In the genomic region with DNA sequence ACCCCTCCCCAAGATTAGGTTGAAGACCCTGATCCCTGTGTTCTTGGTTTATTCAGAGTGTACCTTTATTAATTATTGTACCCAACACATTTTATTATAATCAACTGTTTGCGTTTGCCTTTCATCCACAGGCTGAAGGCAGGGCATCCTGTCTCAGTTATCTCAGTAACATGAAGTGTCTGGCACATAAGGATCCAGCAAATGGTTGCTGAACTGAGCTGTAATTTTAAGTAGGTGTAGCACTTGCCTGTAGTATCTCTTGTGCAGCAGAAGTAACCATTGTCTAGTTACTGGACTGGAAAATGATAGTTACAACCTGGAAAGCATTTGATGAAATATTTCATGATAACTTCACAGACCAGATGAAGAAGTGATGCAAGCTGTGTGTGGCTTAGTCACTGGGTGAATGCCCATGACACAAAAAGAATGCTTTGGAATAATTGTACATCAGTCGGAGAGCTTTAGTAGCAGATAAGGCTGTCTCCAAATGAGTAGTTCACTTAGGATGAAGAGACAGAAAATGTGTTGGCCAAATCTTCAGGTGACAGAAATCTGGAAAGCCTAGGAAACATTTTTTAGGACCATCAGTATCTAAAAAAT, we compare ENCODE assay signal across 21 cellular contexts. TPM values are rescaled to one million over a fixed set of nuclear protein-coding genes. Genes with fewer than 3 reads are reported as not detected.
A peak's percentile ranks its signal among the peaks of the same experiment; 100 is the strongest.
DNase-seq lines count a peak whose midpoint lies in the region; ATAC-seq and TF ChIP-seq lines count a peak whose summit lies in the region.
"Had no signal": no experiment of that assay in that cellular context is flagged by ENCODE, and none has a peak within 500 bp of the region (broad histone marks: within the 10 kb centered on the region; RNA-seq: fewer than 3 reads in every experiment).

No MANE protein-coding gene starts in this region.

- H2BK15ac ChIP-seq in IMR-90 (ENCODE audit: low read depth, low read length), result no peak overlapping the region

- no peaks in the 10 kb centered on the region for H3K9me3 Mint-ChIP-seq in activated T-cell treated with anti-CD3 and anti-CD28 coated beads, Interleukin-2, amount 50 U/mL, for 72 hours
- no peaks in the 10 kb centered on the region for H3K9me3 Mint-ChIP-seq in central memory CD8-positive, alpha-beta T cell

- intact Hi-C loops in IMR-90 (cut with micrococcal nuclease), result no loop called here

- H3K9me1 ChIP-seq in IMR-90 (ENCODE audit: insufficient read depth, low read length), result no peaks in the 10 kb centered on the region

- CTCF ChIA-PET in IMR-90 (lab: Yijun Ruan, JAX), result interaction anchor here (0.6 to 1.1 kb wide), 2 partner anchors 16 to 33 kb away, joined by 3 to 4 read pairs; no protein-coding TSS in a partner anchor

- H2BK120ac ChIP-seq in IMR-90 (ENCODE audit: low read depth, low read length), result no peak overlapping the region

- no peak overlapping the region for H2BK20ac ChIP-seq in IMR-90 (ENCODE audit: low read depth, low read length)

- H3K27ac ChIP-seq in IMR-90 (ENCODE audit: insufficient read depth, low read length) (no peak overlapping the region), smooth muscle cell (ENCODE audit: low read depth) (peak overlapping the region; percentile 4)
- H3K27ac ChIP-seq: A549, coronary artery, parathyroid adenoma, sigmoid colon, SJCRH30, stomach had no signal

- no peak overlapping the region for H3K4me3 Mint-ChIP-seq in activated T-cell treated with anti-CD3 and anti-CD28 coated beads, Interleukin-2, amount 50 U/mL, for 72 hours
- H3K4me3 Mint-ChIP-seq in central memory CD8-positive, alpha-beta T cell, result no peak overlapping the region
- H3K4me3 Mint-ChIP-seq: activated B cell treated with CpG ODN at 0.5 μM for 24 hours had no signal

- H2AK5ac ChIP-seq in IMR-90 (ENCODE audit: low read depth, low read length), result no peak overlapping the region

- no peak for DNase-seq in activated T-cell treated with anti-CD3 and anti-CD28 coated beads, Interleukin-2, amount 50 U/mL, for 72 hours
- DNase-seq in activated T-cell treated with anti-CD3 and anti-CD28 coated beads, Interleukin-2, amount 50 U/mL, for 1 hour, result no peak
- DNase-seq in IMR-90 (peak; percentile 31), smooth muscle cell (lab: John Stamatoyannopoulos, UW; ENCODE audit: unreplicated experiment) (no peak), epidermal melanocyte (ENCODE audit: insufficient read length, low spot score) (no peak), NCI-H2227 treated with DMSO at 0.1 percent for 48 hours (lab: John Stamatoyannopoulos, UW) (no peak), cerebellum (ENCODE audit: low spot score) (no peak)
- DNase-seq in central memory CD8-positive, alpha-beta T cell (ENCODE audit: low spot score in 2 of 2), result no peak
- DNase-seq: activated B cell treated with CpG ODN at 0.5 μM for 24 hours; activated effector memory CD4-positive, alpha-beta T cell treated with Interleukin-2 at 50 U/mL for 16 hours; aorta; NCI-H146; PC-3; sigmoid colon; SJCRH30; stimulated activated CD4-positive, alpha-beta T cell treated with anti-CD3 and anti-CD28 coated beads, Interleukin-1b, Interleukin-23, amount 100 ng/mL, for 48 hours; stomach had no signal

- H3K36me3 ChIP-seq in IMR-90 (ENCODE audit: control insufficient read depth, insufficient read depth, low read length), result peaks cover 6% of the 10 kb centered on the region
- H3K36me3 ChIP-seq in smooth muscle cell (ENCODE audit: low read depth), result no peaks in the 10 kb centered on the region

- in situ Hi-C loops in IMR-90 (cut with MboI; ENCODE audit: low sequenced_read_pairs), result no loop called here

- no peak overlapping the region for H4K8ac ChIP-seq in IMR-90 (ENCODE audit: low read depth in 2 of 2, low read length in 2 of 2)

- H3K14ac ChIP-seq in IMR-90 (replicated peaks; ENCODE audit: low read depth, low read length), result no peak overlapping the region

- peak in 1 of 2 donors; percentile 73 for ATAC-seq in activated T-cell treated with anti-CD3 and anti-CD28 coated beads, Interleukin-2, amount 50 U/mL, for 72 hours (replicated peaks in 1 of 2)
- peak; percentile 40; the same call in 1 of the 2 replicates for ATAC-seq in IMR-90 (ENCODE audit: low read depth)
- no peak for ATAC-seq in central memory CD8-positive, alpha-beta T cell (replicated peaks; ENCODE audit: extremely low read depth, poor library complexity, severe bottlenecking)
- ATAC-seq: A549, K562, PC-3 had no signal

- POLR2A ChIA-PET in IMR-90 (lab: Charles Lee; ENCODE audit: unreplicated experiment), result interaction anchor here (0.6 kb wide), 1 partner anchor 40 kb away, joined by 4 read pairs; no protein-coding TSS in a partner anchor

- H4K20me1 ChIP-seq in IMR-90 (ENCODE audit: insufficient read depth, low read length), result no peaks in the 10 kb centered on the region
- H4K20me1 ChIP-seq in smooth muscle cell (ENCODE audit: low read depth), result no peaks in the 10 kb centered on the region

- H3K56ac ChIP-seq in IMR-90 (ENCODE audit: extremely low read depth, insufficient read depth, low read length), result no peak overlapping the region

- no peak overlapping the region for H4K91ac ChIP-seq in IMR-90 (ENCODE audit: insufficient read depth, low read depth, low read length)

- H3K4me1 ChIP-seq in IMR-90 (ENCODE audit: control insufficient read depth, insufficient read depth, low read length) (no peaks in the 10 kb centered on the region), smooth muscle cell (ENCODE audit: low read depth) (no peaks in the 10 kb centered on the region)
- H3K4me1 ChIP-seq: A549, parathyroid adenoma, sigmoid colon, SJCRH30, stomach had no signal

- H3K79me1 ChIP-seq in IMR-90 (ENCODE audit: low read depth in 1 of 2, low read length in 2 of 2), result peaks cover 0 to 3% of the 10 kb centered on the region in 2 experiments; a peak in 2 of 4 replicates

- no peak for TF ChIP-seq POLR2A in IMR-90 (IDR thresholded peaks at IDR 0.05; ENCODE audit: low read depth, low read length)

- no peak overlapping the region for H3K4me3 ChIP-seq in IMR-90 (ENCODE audit: insufficient read depth, low read depth, low read length)
- H3K4me3 ChIP-seq in smooth muscle cell, result no peak overlapping the region
- H3K4me3 ChIP-seq: A549, coronary artery, K562, sigmoid colon, SJCRH30, stomach had no signal

- H3K27me3 ChIP-seq in IMR-90 (ENCODE audit: control insufficient read depth, insufficient read depth, low read length), result no peaks in the 10 kb centered on the region
- no peaks in the 10 kb centered on the region for H3K27me3 ChIP-seq in smooth muscle cell (ENCODE audit: low read depth)
- H3K27me3 ChIP-seq: sigmoid colon, SJCRH30, stomach had no signal

- dilution Hi-C loops in IMR-90 (cut with HindIII; ENCODE audit: low sequenced_read_pairs, unreplicated experiment), result no loop called here

- no peaks in the 10 kb centered on the region for H3F3A ChIP-seq in smooth muscle cell (ENCODE audit: low read depth)

- peak overlapping the region; percentile 92 for H3K27ac Mint-ChIP-seq in activated T-cell treated with anti-CD3 and anti-CD28 coated beads, Interleukin-2, amount 50 U/mL, for 72 hours
- H3K27ac Mint-ChIP-seq in central memory CD8-positive, alpha-beta T cell (ENCODE audit: low read depth), result peak overlapping the region; percentile 82
- H3K27ac Mint-ChIP-seq: activated B cell treated with CpG ODN at 0.5 μM for 24 hours had no signal

- H3K23ac ChIP-seq in IMR-90 (ENCODE audit: low read depth, low read length), result no peak overlapping the region

- peaks cover 9% of the 10 kb centered on the region for H3K4me1 Mint-ChIP-seq in activated T-cell treated with anti-CD3 and anti-CD28 coated beads, Interleukin-2, amount 50 U/mL, for 72 hours (ENCODE audit: low read depth)
- peaks cover 15% of the 10 kb centered on the region for H3K4me1 Mint-ChIP-seq in central memory CD8-positive, alpha-beta T cell
- H3K4me1 Mint-ChIP-seq: activated B cell treated with CpG ODN at 0.5 μM for 24 hours had no signal

- H4K5ac ChIP-seq in IMR-90 (ENCODE audit: low read depth, low read length), result no peak overlapping the region

- no peak for TF ChIP-seq RAD21 in IMR-90 (IDR thresholded peaks at IDR 0.05; ENCODE audit: low read length)

- no CpG with 5 or more reads among the region's 2 CpGs for WGBS in IMR-90 (ENCODE audit: extremely low coverage in 2 of 2, insufficient read length in 1 of 2), 2 experiments
- 82% methylated on average over 2 of the region's 2 CpGs for WGBS in smooth muscle cell (ENCODE audit: low lambda C conversion rate)

- no peak overlapping the region for H2AK9ac ChIP-seq in IMR-90 (replicated peaks; ENCODE audit: low read depth, low read length, poor library complexity)

- H2BK5ac ChIP-seq in IMR-90 (ENCODE audit: low read depth, low read length, poor library complexity, severe bottlenecking), result no peak overlapping the region

- H3K79me2 ChIP-seq in smooth muscle cell (ENCODE audit: low read depth), result no peaks in the 10 kb centered on the region

- H3K9ac ChIP-seq in IMR-90 (ENCODE audit: low read depth, low read length) (no peak overlapping the region), smooth muscle cell (ENCODE audit: low read depth) (no peak overlapping the region)
- H3K9ac ChIP-seq: parathyroid adenoma had no signal

- TF ChIP-seq CTCF in IMR-90 (conservative IDR thresholded peaks at IDR 0.05; ENCODE audit: low read depth, low read length), result no peak
- TF ChIP-seq CTCF in smooth muscle cell (IDR thresholded peaks at IDR 0.05; ENCODE audit: borderline replicate concordance, insufficient read depth, poor library complexity, severe bottlenecking), result no peak

- H3K9me3 ChIP-seq in IMR-90 (ENCODE audit: control insufficient read depth, insufficient read depth, low read length) (no peaks in the 10 kb centered on the region), smooth muscle cell (replicated peaks; ENCODE audit: low read depth) (no peaks in the 10 kb centered on the region)
- H3K9me3 ChIP-seq: A549, sigmoid colon, SJCRH30, stomach had no signal

- no peak overlapping the region for H3K18ac ChIP-seq in IMR-90 (ENCODE audit: low read depth, low read length)

- no peak overlapping the region for H3K4ac ChIP-seq in IMR-90 (ENCODE audit: low read depth, low read length)

- H2AFZ ChIP-seq in IMR-90 (replicated peaks; ENCODE audit: low read length, poor library complexity) (no peak overlapping the region), smooth muscle cell (ENCODE audit: low read depth) (no peak overlapping the region)
- H2AFZ ChIP-seq: parathyroid adenoma had no signal

- no TSS peak for BruUV-seq in IMR-90 (replicated peaks; lab: Mats Ljungman, UMichigan)

- H3K4me2 ChIP-seq in IMR-90 (ENCODE audit: low read depth, low read length) (no peak overlapping the region), smooth muscle cell (no peak overlapping the region)
- H3K4me2 ChIP-seq: A549 had no signal

- peaks cover 12 to 39% of the 10 kb centered on the region in 2 donors for H3K36me3 Mint-ChIP-seq in activated T-cell treated with anti-CD3 and anti-CD28 coated beads, Interleukin-2, amount 50 U/mL, for 72 hours (ENCODE audit: insufficient read depth in 2 of 2)
- H3K36me3 Mint-ChIP-seq in central memory CD8-positive, alpha-beta T cell (ENCODE audit: insufficient read depth), result peaks cover 71% of the 10 kb centered on the region

- no peaks in the 10 kb centered on the region for H3K27me3 Mint-ChIP-seq in activated T-cell treated with anti-CD3 and anti-CD28 coated beads, Interleukin-2, amount 50 U/mL, for 72 hours (ENCODE audit: low read depth)
- H3K27me3 Mint-ChIP-seq in central memory CD8-positive, alpha-beta T cell, result no peaks in the 10 kb centered on the region
- H3K27me3 Mint-ChIP-seq: activated B cell treated with CpG ODN at 0.5 μM for 24 hours had no signal

RNA-seq across cellular contexts. Expression of gene ESRP2, which starts 56.6 kb away (rescaled TPM):
- under 1 TPM; 0.31 to 0.63 TPM for total RNA-seq in activated T-cell treated with anti-CD3 and anti-CD28 coated beads, Interleukin-2, amount 50 U/mL, for 72 hours
- total RNA-seq in IMR-90 (2012; rRNA removed) (under 0.01 TPM in 1 of 2 replicates, not detected in the other), smooth muscle cell (5.5 and 8.5 TPM in 2 replicates), cerebellum (not detected)
- polyA plus RNA-seq in IMR-90 (2012; rRNA removed) (0.07 and 0.14 TPM in 2 replicates), smooth muscle cell (2.7 and 11.1 TPM in 2 replicates)
- polyA plus RNA-seq in IMR-90 (2012; cell fraction: cytosol; rRNA removed), result 0.07 TPM in 1 of 2 replicates, not detected in the other
- polyA plus RNA-seq in IMR-90 (2012; cell fraction: nucleus; rRNA removed; ENCODE audit: low replicate concordance), result 0.32 and 0.53 TPM in 2 replicates
